Comparison of ENCODE assay signal across 8 cellular contexts in genomic region chr2:86105252-86105968, GRCh38. TPM values are rescaled to one million over a fixed set of nuclear protein-coding genes. Genes with fewer than 3 reads are reported as not detected.
DNase-seq lines count a peak whose midpoint lies in the region; ATAC-seq and TF ChIP-seq lines count a peak whose summit lies in the region.

Gene POLR1A, minus strand, starts transcription at chr2:86105886. Its CDS starts 110 bp downstream, at chr2:86105776.

- DNase-seq in GM04503 (ENCODE audit: low read depth): peak; percentile 86
- DNase-seq in NCI-H1048 (lab: John Stamatoyannopoulos, UW): peak; percentile 72
- DNase-seq in SKM-1 (lab: John Stamatoyannopoulos, UW; ENCODE audit: unreplicated experiment): peak; percentile 99
- DNase-seq in glomerular visceral epithelial cell (ENCODE audit: extremely low spot score): peak; percentile 85
- DNase-seq in omental fat pad (ENCODE audit: low spot score): peak; percentile 53

- peak within 1 kb of the TSS; percentile 91 for H3K4me3 Mint-ChIP-seq in activated naive CD4-positive, alpha-beta T cell treated with anti-CD3 and anti-CD28 coated beads, Interleukin-2, amount 50 U/mL, for 24 hours

- H3K36me3 Mint-ChIP-seq in activated naive CD4-positive, alpha-beta T cell treated with anti-CD3 and anti-CD28 coated beads, Interleukin-2, amount 50 U/mL, for 24 hours: peaks cover 24% of the 10 kb centered on the region

- peak; percentile 62 for ATAC-seq in HG02588 (IDR thresholded peaks at IDR 0.05; ENCODE audit: unreplicated experiment)
- ATAC-seq in omental fat pad (ENCODE audit: low FRiP score): peak; percentile 95

- no peak for TF ChIP-seq CTCF in omental fat pad (IDR thresholded peaks at IDR 0.05)

- peaks cover 67% of the 10 kb centered on the region for H3K4me1 Mint-ChIP-seq in activated naive CD4-positive, alpha-beta T cell treated with anti-CD3 and anti-CD28 coated beads, Interleukin-2, amount 50 U/mL, for 24 hours

- peak within 1 kb of the TSS; percentile 82 for H3K27ac ChIP-seq in temporal lobe (ENCODE audit: low read depth, low read length)

- H3K27me3 Mint-ChIP-seq in activated naive CD4-positive, alpha-beta T cell treated with anti-CD3 and anti-CD28 coated beads, Interleukin-2, amount 50 U/mL, for 24 hours: no peaks in the 10 kb centered on the region

- no peaks in the 10 kb centered on the region for H3K9me3 Mint-ChIP-seq in activated naive CD4-positive, alpha-beta T cell treated with anti-CD3 and anti-CD28 coated beads, Interleukin-2, amount 50 U/mL, for 24 hours

- peak within 1 kb of the TSS; percentile 100 for H3K27ac Mint-ChIP-seq in activated naive CD4-positive, alpha-beta T cell treated with anti-CD3 and anti-CD28 coated beads, Interleukin-2, amount 50 U/mL, for 24 hours

RNA-seq across cellular contexts. Expression of gene POLR1A, which starts in this region (rescaled TPM):
- total RNA-seq in omental fat pad (10 to 100 TPM; 17.5 to 56.3 (median 24.6) TPM), temporal lobe (11.1 TPM)

Comparison
In these comparisons a context has a peak if more than half of its experiments do, and no peak if none do; other contexts are left out.
1. Peak in every context shown above with its lines: DNase-seq, ATAC-seq and H3K27ac ChIP-seq.